Comparison of ENCODE assay signal across 8 cellular contexts in the genomic region with DNA sequence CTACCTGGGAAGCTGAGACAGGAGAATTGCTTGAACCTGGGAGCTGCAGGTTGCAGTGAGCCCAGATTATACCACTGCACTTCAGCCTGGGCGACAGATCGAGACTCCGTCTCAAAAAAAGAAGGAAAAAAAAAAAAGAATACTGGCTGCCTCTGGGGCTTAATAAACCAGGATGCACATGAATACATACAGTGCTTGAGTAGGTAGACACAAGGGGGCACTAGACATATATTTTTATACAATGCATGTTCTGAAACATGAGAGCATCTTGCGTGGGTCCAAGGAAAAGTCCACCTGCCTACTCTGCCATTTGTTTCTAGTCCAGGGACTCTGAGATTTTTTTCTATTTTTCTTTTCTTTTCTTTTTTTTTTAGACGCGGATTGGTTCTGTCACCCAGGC. TPM values are rescaled to one million over a fixed set of nuclear protein-coding genes. Genes with fewer than 3 reads are reported as not detected.
DNase-seq lines count a peak whose midpoint lies in the region; ATAC-seq, FAIRE-seq and TF ChIP-seq lines count a peak whose summit lies in the region.

No MANE protein-coding gene starts in this region.

- H3K9me3 ChIP-seq in heart left ventricle: no peaks in the 10 kb centered on the region
- H3K9me3 ChIP-seq in psoas muscle: no peaks in the 10 kb centered on the region

- FAIRE-seq in bronchial epithelial cell (lab: Jason Lieb, UNC): no peak

- H3K4me3 ChIP-seq in heart left ventricle: no peak overlapping the region
- H3K4me3 ChIP-seq in bronchial epithelial cell (ENCODE audit: low read depth, low read length): no peak overlapping the region
- H3K4me3 ChIP-seq in psoas muscle: no peak overlapping the region
- no peak overlapping the region for H3K4me3 ChIP-seq in H7 (ENCODE audit: insufficient read depth, low read depth, low read length)

- no peak for ATAC-seq in heart left ventricle
- ATAC-seq in Right ventricle myocardium superior (ENCODE audit: poor library complexity): no peak
- ATAC-seq in psoas muscle: peak in 1 of 4 donors; percentile 49
- ATAC-seq in GM21447 (IDR thresholded peaks at IDR 0.05; ENCODE audit: unreplicated experiment): no peak

- no peaks in the 10 kb centered on the region for H3K4me1 ChIP-seq in heart left ventricle
- H3K4me1 ChIP-seq in psoas muscle: no peaks in the 10 kb centered on the region

- peaks cover 0 to 10% (median 7%) of the 10 kb centered on the region in 9 donors for H3K36me3 ChIP-seq in heart left ventricle
- no peaks in the 10 kb centered on the region for H3K36me3 ChIP-seq in bronchial epithelial cell (ENCODE audit: control insufficient read depth, insufficient read depth, low read length)
- peaks cover 0 to 12% of the 10 kb centered on the region in 2 donors for H3K36me3 ChIP-seq in psoas muscle (ENCODE audit: insufficient read depth in 1 of 2, low read depth in 1 of 2)
- peaks cover 1% of the 10 kb centered on the region; the same call in 1 of the 2 replicates for H3K36me3 ChIP-seq in H7 (replicated peaks; ENCODE audit: control insufficient read depth, insufficient read depth, low read length)

- intact Hi-C loops in heart left ventricle (cut with DNase I): loop anchor here in 1 of 10 donors (10.0 kb wide), 1 partner anchor 67 kb away; a partner anchor contains a TSS
- intact Hi-C loops in Right ventricle myocardium superior (cut with DNase I): no loop called here
- intact Hi-C loops in psoas muscle (cut with DNase I): no loop called here

- TF ChIP-seq CTCF in heart left ventricle (IDR thresholded peaks at IDR 0.05) (peak in 8 of 12 donors; percentile 8 to 41 (median 26)), bronchial epithelial cell (IDR thresholded peaks at IDR 0.05; ENCODE audit: insufficient read depth, low read length, severe bottlenecking) (peak; percentile 42), psoas muscle (IDR thresholded peaks at IDR 0.05) (peak; percentile 23)

- TF ChIP-seq POLR2A in heart left ventricle (IDR thresholded peaks at IDR 0.05): no peak

- 35 to 58% (median 41%) methylated on average over 6 of the region's 6 CpGs for WGBS in heart left ventricle, 4 donors
- WGBS in psoas muscle, 3 donors: 36 to 55% (median 42%) methylated on average over 5 to 6 of the region's 6 CpGs

- DNase-seq in heart left ventricle: no peak
- DNase-seq in Right ventricle myocardium superior: no peak
- DNase-seq in NCI-H2227 (lab: John Stamatoyannopoulos, UW; ENCODE audit: unreplicated experiment): peak; percentile 33
- peak; percentile 58 for DNase-seq in bronchial epithelial cell (ENCODE audit: low read depth)
- no peak for DNase-seq in psoas muscle
- DNase-seq in stimulated activated CD8-positive, alpha-beta memory T cell treated with anti-CD3 and anti-CD28 coated beads, Interleukin-4, amount 100 ng/mL, for 48 hours: no peak
- DNase-seq in H7: no peak

- no peaks in the 10 kb centered on the region for H3K27me3 ChIP-seq in heart left ventricle
- no peaks in the 10 kb centered on the region for H3K27me3 ChIP-seq in bronchial epithelial cell (ENCODE audit: control insufficient read depth, insufficient read depth, low read length)
- H3K27me3 ChIP-seq in psoas muscle (ENCODE audit: insufficient read depth in 3 of 3, low read length in 2 of 3): no peaks in the 10 kb centered on the region
- H3K27me3 ChIP-seq in H7 (ENCODE audit: control insufficient read depth, insufficient read depth, low read length): no peaks in the 10 kb centered on the region

- no peak overlapping the region for H3K27ac ChIP-seq in heart left ventricle
- H3K27ac ChIP-seq in psoas muscle: no peak overlapping the region

RNA-seq across cellular contexts. Expression of a gene that starts 31.2 kb away (rescaled TPM):
- 10 to 100 TPM; 52.8 to 94.2 (median 65.4) TPM for total RNA-seq in heart left ventricle
- polyA plus RNA-seq in heart left ventricle: 10 to 100 TPM; 68.3 to 71.3 TPM
- 78.3 TPM for total RNA-seq in Right ventricle myocardium superior
- 59.5 and 62.9 TPM in 2 replicates for total RNA-seq in bronchial epithelial cell
- total RNA-seq in psoas muscle: 100 to 1,000 TPM; 109 to 208 (median 169) TPM
- polyA plus RNA-seq in psoas muscle: 100 to 1,000 TPM; 154 to 242 (median 205) TPM
- total RNA-seq in H7 (2014; rRNA removed; shearing (Covaris generic)): 80.2 and 82.3 TPM in 2 replicates

RNA-seq across cellular contexts. Expression of a gene that starts 45.3 kb away (rescaled TPM):
- 1 to 10 TPM in 1 of 9 donors, under 1 TPM in 5, not detected in 3; 0.23 to 1.7 (median 0.32) TPM for total RNA-seq in heart left ventricle
- under 1 TPM in 1 of 2 donors, not detected in 1; 0.10 TPM for polyA plus RNA-seq in heart left ventricle
- 0.13 TPM for total RNA-seq in Right ventricle myocardium superior
- 6.6 and 7.8 TPM in 2 replicates for total RNA-seq in bronchial epithelial cell
- under 1 TPM; 0.15 to 0.30 (median 0.17) TPM for total RNA-seq in psoas muscle
- polyA plus RNA-seq in psoas muscle: under 1 TPM; 0.07 to 0.12 (median 0.08) TPM
- 14.7 and 16.1 TPM in 2 replicates for total RNA-seq in H7 (2014; rRNA removed; shearing (Covaris generic))

RNA-seq across cellular contexts. Expression of a gene that starts 51.6 kb away (rescaled TPM):
- 10 to 100 TPM in 8 of 9 donors, 1 to 10 TPM in 1; 9.3 to 33.3 (median 17.3) TPM for total RNA-seq in heart left ventricle
- 10 to 100 TPM in 1 of 2 donors, 1 to 10 TPM in 1; 5.2 to 11.2 TPM for polyA plus RNA-seq in heart left ventricle
- 36.8 TPM for total RNA-seq in Right ventricle myocardium superior
- 0.13 and 0.26 TPM in 2 replicates for total RNA-seq in bronchial epithelial cell
- 10 to 100 TPM in 3 of 4 donors, 1 to 10 TPM in 1; 7.9 to 29.0 (median 16.8) TPM for total RNA-seq in psoas muscle
- polyA plus RNA-seq in psoas muscle: 10 to 100 TPM in 2 of 3 donors, 1 to 10 TPM in 1; 4.1 to 15.1 (median 11.5) TPM
- total RNA-seq in H7 (2014; rRNA removed; shearing (Covaris generic)): 2.3 and 2.6 TPM in 2 replicates

Comparison
In these comparisons a context has a peak if more than half of its experiments do, and no peak if none do; other contexts are left out.
1. DNase-seq: peak in NCI-H2227 (single experiment) and bronchial epithelial cell (single experiment); none in heart left ventricle (0 of 5), Right ventricle myocardium superior (single experiment), psoas muscle (0 of 2), stimulated activated CD8-positive, alpha-beta memory T cell treated with anti-CD3 and anti-CD28 coated beads, Interleukin-4, amount 100 ng/mL, for 48 hours (single experiment) and H7 (single experiment).
2. Peak in every context shown above with its lines, with median percentiles within 50 percentile points of each other: CTCF ChIP-seq.